23 cellular contexts compared by ENCODE assay signal in the genomic region with DNA sequence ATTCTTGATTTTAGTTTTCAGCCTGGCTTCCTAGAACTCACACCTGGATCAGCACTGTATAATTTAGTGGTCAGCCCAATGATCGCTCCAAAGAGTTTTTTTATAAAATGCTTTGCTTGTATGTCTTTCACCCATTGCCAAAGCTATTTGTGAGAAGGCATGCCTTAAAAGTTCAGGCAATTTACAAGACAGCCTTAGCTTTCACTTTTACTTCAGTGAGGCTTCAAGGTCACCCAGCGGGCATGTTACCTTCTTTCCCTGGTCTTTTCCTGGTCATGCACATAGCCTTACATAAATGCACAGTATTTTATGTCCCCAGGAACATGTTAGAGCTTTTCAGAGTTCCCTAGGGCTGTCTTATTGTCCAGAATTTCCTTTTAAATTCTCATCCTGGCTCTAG.
DNase-seq lines count a peak whose midpoint lies in the region; ATAC-seq, FAIRE-seq and TF ChIP-seq lines count a peak whose summit lies in the region.
"Had no signal": no experiment of that assay in that cellular context is flagged by ENCODE, and none has a peak within 500 bp of the region (broad histone marks: within the 10 kb centered on the region; RNA-seq: fewer than 3 reads in every experiment).

No MANE protein-coding gene starts in this region.

- no peak overlapping the region for H3K18ac ChIP-seq in H1 (ENCODE audit: extremely low read depth, low read length)
- H3K18ac ChIP-seq in mesendoderm (ENCODE audit: low read length), result no peak overlapping the region

- no peak overlapping the region for H3K4me2 ChIP-seq in H1 (ENCODE audit: insufficient read depth in 1 of 2, low read depth in 2 of 2, low read length in 2 of 2)
- no peak overlapping the region for H3K4me2 ChIP-seq in mesendoderm (ENCODE audit: low read length)
- H3K4me2 ChIP-seq: BLaER1 had no signal

- FAIRE-seq in H1 (lab: Jason Lieb, UNC) (no peak), small intestine (lab: Jason Lieb, UNC) (no peak)
- FAIRE-seq: GM12892 had no signal

- H4K5ac ChIP-seq in H1 (ENCODE audit: insufficient read length, low read depth, low read length) (no peak overlapping the region), mesendoderm (ENCODE audit: low read length) (no peak overlapping the region)

- H2BK12ac ChIP-seq in H1 (ENCODE audit: low read depth, low read length), result no peak overlapping the region

- H2AK5ac ChIP-seq in H1 (ENCODE audit: low read depth, low read length) (no peak overlapping the region), mesendoderm (ENCODE audit: low read length) (no peak overlapping the region)

- no peak overlapping the region for H3K4me3 Mint-ChIP-seq in stimulated activated naive B cell treated with anti-CD40 and anti-IgM and Interleukin-4, amounts not matched to agents 10 μg/mL and 1 μg/mL and 100 μg/mL, for 72 hours
- H3K4me3 Mint-ChIP-seq: CD4-positive, alpha-beta T cell; IgD-negative memory B cell had no signal

- peak overlapping the region; percentile 89 for H2AFZ ChIP-seq in H1 (ENCODE audit: low read length)

- H3K27me3 ChIP-seq in H1 (replicated peaks in 1 of 4; ENCODE audit: control insufficient read depth in 3 of 4, extremely low read depth in 1 of 4, insufficient read depth in 3 of 4, low read length in 3 of 4), result no peaks in the 10 kb centered on the region
- H3K27me3 ChIP-seq in mesendoderm (ENCODE audit: insufficient read depth, low read length, poor library complexity), result no peaks in the 10 kb centered on the region
- no peaks in the 10 kb centered on the region for H3K27me3 ChIP-seq in small intestine (ENCODE audit: control insufficient read depth in 2 of 2, insufficient read depth in 2 of 2, low read length in 2 of 2)
- no peaks in the 10 kb centered on the region for H3K27me3 ChIP-seq in upper lobe of right lung
- H3K27me3 ChIP-seq: BLaER1 had no signal

- no peak overlapping the region for H3K14ac ChIP-seq in H1 (ENCODE audit: insufficient read length)

- ATAC-seq in stimulated activated naive B cell treated with anti-CD40 and anti-IgM and Interleukin-4, amounts not matched to agents 10 μg/mL and 1 μg/mL and 100 μg/mL, for 72 hours (replicated peaks), result no peak
- no peak for ATAC-seq in GM19328 (IDR thresholded peaks at IDR 0.05; ENCODE audit: unreplicated experiment)
- no peak for ATAC-seq in upper lobe of right lung

- H2BK20ac ChIP-seq in H1 (ENCODE audit: low read length), result no peak overlapping the region

- POLR2A ChIA-PET in H1 (lab: Charles Lee; ENCODE audit: partially characterized antibody), result no interaction called here

- no peaks in the 10 kb centered on the region for H4K20me1 ChIP-seq in H1 (replicated peaks in 1 of 2; ENCODE audit: control insufficient read depth in 1 of 2, insufficient read depth in 2 of 2, low read length in 2 of 2)
- H4K20me1 ChIP-seq: BLaER1 had no signal

- no peak for TF ChIP-seq POLR2A in H1 (IDR thresholded peaks at IDR 0.05; ENCODE audit: control extremely low read depth in 1 of 2, low read depth in 2 of 2, low read length in 2 of 2)

- H3K4me1 Mint-ChIP-seq in stimulated activated naive B cell treated with anti-CD40 and anti-IgM and Interleukin-4, amounts not matched to agents 10 μg/mL and 1 μg/mL and 100 μg/mL, for 72 hours, result no peaks in the 10 kb centered on the region

- no peak overlapping the region for H3K56ac ChIP-seq in H1 (replicated peaks; ENCODE audit: insufficient read length, low read depth, low read length)
- H3K56ac ChIP-seq in mesendoderm (ENCODE audit: low read length), result no peak overlapping the region

- no peak overlapping the region for H3K9ac ChIP-seq in H1 (replicated peaks in 1 of 4; ENCODE audit: extremely low read depth in 1 of 4, low read depth in 3 of 4, low read length in 3 of 4)
- H3K9ac ChIP-seq in mesendoderm (ENCODE audit: low read length), result no peak overlapping the region
- H3K9ac ChIP-seq: BLaER1 had no signal

- no peak overlapping the region for H4K8ac ChIP-seq in H1 (ENCODE audit: extremely low read depth, insufficient read depth, low read length)
- H4K8ac ChIP-seq in mesendoderm (ENCODE audit: low read depth, low read length), result no peak overlapping the region

- H3K23me2 ChIP-seq in H1 (ENCODE audit: low read depth, low read length), result 0 out of 2 replicates have a peak, but pooled peaks cover 3% of the 10 kb centered on the region

- H3K9me3 ChIP-seq in H1 (ENCODE audit: insufficient read depth in 2 of 2, low read depth in 1 of 2, low read length in 1 of 2), result no peaks in the 10 kb centered on the region
- no peaks in the 10 kb centered on the region for H3K9me3 ChIP-seq in small intestine (ENCODE audit: control insufficient read depth, low read depth)
- H3K9me3 ChIP-seq in upper lobe of right lung, result no peaks in the 10 kb centered on the region

- H3K27me3 Mint-ChIP-seq in stimulated activated naive B cell treated with anti-CD40 and anti-IgM and Interleukin-4, amounts not matched to agents 10 μg/mL and 1 μg/mL and 100 μg/mL, for 72 hours, result peaks cover 12 to 13% of the 10 kb centered on the region in 2 donors
- H3K27me3 Mint-ChIP-seq: IgD-negative memory B cell had no signal

- H2BK120ac ChIP-seq in H1 (replicated peaks; ENCODE audit: low read depth, low read length) (no peak overlapping the region), mesendoderm (ENCODE audit: low read depth, low read length) (no peak overlapping the region)

- TF ChIP-seq RAD21 in H1 (IDR thresholded peaks at IDR 0.05 in 1 of 2, conservative IDR thresholded peaks at IDR 0.05 in 1 of 2; ENCODE audit: low read depth in 2 of 2, low read length in 2 of 2), result no peak

- H4K91ac ChIP-seq in H1 (replicated peaks; ENCODE audit: insufficient read length, low read length), result no peak overlapping the region

- DNase-seq in M059J (ENCODE audit: low read depth), result peak; percentile 54
- no peak for DNase-seq in H1 (ENCODE audit: low read depth in 1 of 2, low spot score in 2 of 2)
- DNase-seq in mesendoderm, result peak; percentile 5
- DNase-seq in small intestine, result peak; percentile 33
- DNase-seq in NCI-H2227 (lab: John Stamatoyannopoulos, UW; ENCODE audit: unreplicated experiment), result no peak
- no peak for DNase-seq in stimulated activated naive B cell treated with anti-CD40 and anti-IgM and Interleukin-4, amounts not matched to agents 10 μg/mL and 1 μg/mL and 100 μg/mL, for 72 hours
- no peak for DNase-seq in upper lobe of right lung
- DNase-seq: ACHN; CD4-positive, alpha-beta T cell; COR-L47; DMS79; NCI-H1048; NCI-H1417 treated with DMSO at 0.1 percent for 48 hours; NCI-H187; NCI-H2107; NCI-H2227 treated with DMSO at 0.1 percent for 48 hours; NCI-H510A treated with DMSO at 0.1 percent for 48 hours; NCI-H774; Right ventricle myocardium superior had no signal

- H2BK15ac ChIP-seq in H1 (ENCODE audit: low read length), result no peak overlapping the region
- H2BK15ac ChIP-seq in mesendoderm (replicated peaks; ENCODE audit: low read depth), result no peak overlapping the region

- H3K27ac Mint-ChIP-seq in stimulated activated naive B cell treated with anti-CD40 and anti-IgM and Interleukin-4, amounts not matched to agents 10 μg/mL and 1 μg/mL and 100 μg/mL, for 72 hours, result no peak overlapping the region
- H3K27ac Mint-ChIP-seq: CD4-positive, alpha-beta T cell; IgD-negative memory B cell had no signal

- no peak overlapping the region for H3K4ac ChIP-seq in H1 (replicated peaks; ENCODE audit: insufficient read length, low read depth, low read length)
- no peak overlapping the region for H3K4ac ChIP-seq in mesendoderm (ENCODE audit: low read depth, low read length)

- TF ChIP-seq EP300 in H1 (IDR thresholded peaks at IDR 0.05; ENCODE audit: borderline replicate concordance in 1 of 2, low read depth in 2 of 2, low read length in 2 of 2), result no peak

- H3K27ac ChIP-seq in H1 (ENCODE audit: low read depth, low read length), result no peak overlapping the region
- no peak overlapping the region for H3K27ac ChIP-seq in mesendoderm (ENCODE audit: low read depth, low read length)
- no peak overlapping the region for H3K27ac ChIP-seq in small intestine (ENCODE audit: low read depth in 1 of 2, low read length in 1 of 2)
- no peak overlapping the region for H3K27ac ChIP-seq in upper lobe of right lung
- H3K27ac ChIP-seq: BLaER1 had no signal

- WGBS in H1 (ENCODE audit: extremely low coverage in 1 of 2, insufficient coverage in 1 of 2, insufficient read length in 1 of 2, insufficient replicate concordance in 2 of 2, low coverage in 1 of 2, low lambda C conversion rate in 2 of 2, missing lambda C conversion rate in 1 of 2), 2 experiments, result 92% methylated on average over 2 of the region's 2 CpGs; no CpG with 5 or more reads in 1 of the 2 experiments
- WGBS in mesendoderm (ENCODE audit: extremely low coverage, insufficient coverage, low lambda C conversion rate), result no CpG with 5 or more reads among the region's 2 CpGs
- 54 to 73% (median 67%) methylated on average over 2 of the region's 2 CpGs for WGBS in small intestine, 3 donors

- H3K79me2 ChIP-seq in H1 (ENCODE audit: control insufficient read depth in 1 of 2, insufficient read depth in 2 of 2, low read length in 2 of 2) (no peaks in the 10 kb centered on the region), mesendoderm (ENCODE audit: control insufficient read depth, insufficient read depth, low read length) (no peaks in the 10 kb centered on the region)

- TF ChIP-seq CTCF in H1 (IDR thresholded peaks at IDR 0.05; ENCODE audit: control extremely low read depth in 1 of 3, insufficient read depth in 1 of 3, low read depth in 1 of 3, low read length in 3 of 3) (no peak), upper lobe of right lung (IDR thresholded peaks at IDR 0.05) (no peak)

- peaks cover 3 to 5% of the 10 kb centered on the region in 2 donors for H3K36me3 Mint-ChIP-seq in stimulated activated naive B cell treated with anti-CD40 and anti-IgM and Interleukin-4, amounts not matched to agents 10 μg/mL and 1 μg/mL and 100 μg/mL, for 72 hours
- H3K36me3 Mint-ChIP-seq: IgD-negative memory B cell had no signal

- H3K36me3 ChIP-seq in H1 (ENCODE audit: control insufficient read depth in 2 of 4, insufficient read depth in 4 of 4, low read length in 3 of 4) (no peaks in the 10 kb centered on the region), mesendoderm (ENCODE audit: control insufficient read depth, insufficient read depth, low read length) (no peaks in the 10 kb centered on the region), small intestine (ENCODE audit: control insufficient read depth in 2 of 2, insufficient read depth in 2 of 2, low read length in 2 of 2) (no peaks in the 10 kb centered on the region), upper lobe of right lung (no peaks in the 10 kb centered on the region)
- H3K36me3 ChIP-seq: BLaER1 had no signal

- peaks cover 8 to 10% of the 10 kb centered on the region in 2 donors for H3K9me3 Mint-ChIP-seq in stimulated activated naive B cell treated with anti-CD40 and anti-IgM and Interleukin-4, amounts not matched to agents 10 μg/mL and 1 μg/mL and 100 μg/mL, for 72 hours

- H2BK5ac ChIP-seq in H1 (ENCODE audit: low read depth, low read length), result no peak overlapping the region
- H2BK5ac ChIP-seq in mesendoderm (ENCODE audit: low read length), result no peak overlapping the region

- intact Hi-C loops in upper lobe of right lung (cut with DNase I), result no loop called here

- CTCF ChIA-PET in H1 (lab: Charles Lee; ENCODE audit: partially characterized antibody), result interaction anchor here (0.7 to 1.4 kb wide), 3 partner anchors 10 to 130 kb away, joined by 3 to 5 read pairs (median 3); no protein-coding TSS in a partner anchor

- H3K79me1 ChIP-seq in H1 (ENCODE audit: low read depth, low read length), result no peaks in the 10 kb centered on the region
- H3K79me1 ChIP-seq in mesendoderm (ENCODE audit: low read length), result no peaks in the 10 kb centered on the region

- H3K23ac ChIP-seq in H1 (ENCODE audit: insufficient read length) (no peak overlapping the region), mesendoderm (ENCODE audit: low read length) (no peak overlapping the region)

- peaks cover 0 to 2% (median 0%) of the 10 kb centered on the region in 4 experiments; a peak in 1 of 7 replicates for H3K4me1 ChIP-seq in H1 (replicated peaks in 1 of 4; ENCODE audit: control insufficient read depth in 3 of 4, insufficient read depth in 4 of 4, low read length in 3 of 4)
- peaks cover 3% of the 10 kb centered on the region for H3K4me1 ChIP-seq in mesendoderm (ENCODE audit: control insufficient read depth, low read depth, low read length)
- H3K4me1 ChIP-seq in small intestine (ENCODE audit: control insufficient read depth in 2 of 2, insufficient read depth in 1 of 2, low read depth in 1 of 2, low read length in 1 of 2), result no peaks in the 10 kb centered on the region
- H3K4me1 ChIP-seq in upper lobe of right lung, result no peaks in the 10 kb centered on the region
- H3K4me1 ChIP-seq: BLaER1 had no signal

- H3K4me3 ChIP-seq in H1 (ENCODE audit: extremely low read depth in 1 of 4, insufficient read depth in 2 of 4, low read depth in 3 of 4, low read length in 4 of 4) (no peak overlapping the region), mesendoderm (ENCODE audit: low read length) (no peak overlapping the region), small intestine (ENCODE audit: low read depth in 1 of 2, low read length in 2 of 2) (no peak overlapping the region), upper lobe of right lung (no peak overlapping the region)
- H3K4me3 ChIP-seq: BLaER1 had no signal

Comparison
In these comparisons a context has a peak if more than half of its experiments do, and no peak if none do; other contexts are left out.
1. DNase-seq: peak in M059J (single experiment), mesendoderm (single experiment) and small intestine (single experiment); none in H1 (0 of 2), NCI-H2227 (single experiment), stimulated activated naive B cell treated with anti-CD40 and anti-IgM and Interleukin-4, amounts not matched to agents 10 μg/mL and 1 μg/mL and 100 μg/mL, for 72 hours (single experiment) and upper lobe of right lung (single experiment).